8 cellular contexts compared by ENCODE assay signal in the genomic region with DNA sequence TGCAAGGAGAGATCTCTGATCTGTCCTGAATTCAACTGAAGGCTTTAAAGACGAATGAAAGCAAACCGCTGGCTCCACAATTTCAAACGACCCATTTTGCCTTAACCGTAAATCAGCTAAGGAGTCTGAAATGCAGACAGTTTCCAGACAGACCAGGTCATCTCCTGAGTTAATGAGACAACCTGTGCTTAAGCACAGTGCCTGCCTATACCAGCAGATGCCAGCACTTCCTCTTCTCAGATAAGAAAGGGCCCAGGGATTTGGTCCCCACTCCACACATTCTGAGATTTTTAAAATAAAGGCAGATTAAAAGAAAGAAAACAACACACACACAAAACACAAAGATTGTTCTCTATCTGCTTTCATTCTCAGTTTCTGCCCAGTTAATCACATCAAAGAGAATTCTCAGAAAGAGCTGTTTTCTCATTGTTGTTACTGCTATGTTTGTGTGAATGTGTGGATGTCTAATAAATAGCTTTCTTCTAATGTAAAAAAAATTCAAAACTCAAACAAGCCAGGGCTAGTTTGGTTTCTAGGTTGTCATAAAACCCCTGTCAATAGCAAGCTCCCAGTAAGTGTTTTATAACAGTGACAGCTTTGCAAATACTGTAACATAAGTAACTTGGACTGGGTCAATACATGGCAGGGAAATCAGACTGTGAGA.
DNase-seq lines count a peak whose midpoint lies in the region; FAIRE-seq and TF ChIP-seq lines count a peak whose summit lies in the region.

No MANE protein-coding gene starts in this region.

- no peaks in the 10 kb centered on the region for H3K79me2 ChIP-seq in mammary epithelial cell (ENCODE audit: insufficient read depth, low read length)

- DNase-seq in MCF 10A (ENCODE audit: unreplicated experiment) (peak; percentile 11), breast epithelium (ENCODE audit: low spot score in 2 of 2) (no peak), LHCN-M2 (ENCODE audit: low read depth) (peak; percentile 83), mammary epithelial cell (peak; percentile 32), retinal pigment epithelial cell (ENCODE audit: low read depth) (no peak), posterior vena cava (ENCODE audit: low spot score) (no peak), H54 (ENCODE audit: insufficient read length, low spot score) (no peak)
- no peak for DNase-seq in activated T-cell treated with anti-CD3 and anti-CD28 coated beads, Interleukin-2, amount 50 U/mL, for 24 hours

- WGBS in mammary epithelial cell (ENCODE audit: low coverage, missing lambda C conversion rate): 72% methylated on average over 4 of the region's 4 CpGs

- no peaks in the 10 kb centered on the region for H3K36me3 ChIP-seq in breast epithelium
- no peaks in the 10 kb centered on the region for H3K36me3 ChIP-seq in mammary epithelial cell (ENCODE audit: insufficient read depth, low read length)

- no peaks in the 10 kb centered on the region for H3K4me1 ChIP-seq in breast epithelium
- H3K4me1 ChIP-seq in mammary epithelial cell (ENCODE audit: insufficient read depth, low read length): peaks cover 2% of the 10 kb centered on the region

- H3K9me3 ChIP-seq in breast epithelium (no peaks in the 10 kb centered on the region), mammary epithelial cell (replicated peaks; ENCODE audit: insufficient read depth, low read length) (no peaks in the 10 kb centered on the region)

- no peaks in the 10 kb centered on the region for H3K4me1 Mint-ChIP-seq in MCF 10A (ENCODE audit: insufficient read depth, unreplicated experiment)
- H3K4me1 Mint-ChIP-seq in activated T-cell treated with anti-CD3 and anti-CD28 coated beads, Interleukin-2, amount 50 U/mL, for 24 hours (ENCODE audit: low read depth): peaks cover 8% of the 10 kb centered on the region

- POLR2A ChIA-PET in MCF 10A (lab: Yijun Ruan, JAX): no interaction called here

- CTCF ChIA-PET in MCF 10A (lab: Yijun Ruan, JAX): interaction anchor here (0.6 to 2.3 kb wide), 24 partner anchors 9 to 995 kb away, joined by 3 to 15 read pairs (median 4); no protein-coding TSS in a partner anchor
- CTCF ChIA-PET in mammary epithelial cell (lab: Charles Lee; ENCODE audit: low non-redundant PET): interaction anchor here (0.6 to 1.0 kb wide), 4 partner anchors 23 to 1054 kb away, joined by 3 to 8 read pairs (median 5); no protein-coding TSS in a partner anchor

- no TSS peak for BruUV-seq in MCF 10A (replicated peaks; lab: Mats Ljungman, UMichigan)
- BruUV-seq in mammary epithelial cell (replicated peaks; lab: Mats Ljungman, UMichigan): no TSS peak

- H3K27ac ChIP-seq in breast epithelium (no peak overlapping the region), mammary epithelial cell (ENCODE audit: insufficient read depth, low read depth, low read length) (no peak overlapping the region)

- intact Hi-C loops in MCF 10A (cut with micrococcal nuclease): loop anchor here (1.0 to 5.0 kb wide), 2 partner anchors 410 to 676 kb away; a partner anchor contains a TSS
- intact Hi-C loops in breast epithelium (cut with DNase I; ENCODE audit: low total_unique reads): no loop called here
- intact Hi-C loops in mammary epithelial cell (cut with micrococcal nuclease): loop anchor here (1.0 to 10.0 kb wide), 8 partner anchors 91 to 1166 kb away; a partner anchor contains a TSS
- intact Hi-C loops in posterior vena cava (cut with DNase I): no loop called here

- no peaks in the 10 kb centered on the region for H3K36me3 Mint-ChIP-seq in MCF 10A (ENCODE audit: insufficient read depth, unreplicated experiment)
- no peaks in the 10 kb centered on the region for H3K36me3 Mint-ChIP-seq in activated T-cell treated with anti-CD3 and anti-CD28 coated beads, Interleukin-2, amount 50 U/mL, for 24 hours (ENCODE audit: low read depth)

- H4K20me1 ChIP-seq in mammary epithelial cell (ENCODE audit: insufficient read depth, low read length): no peaks in the 10 kb centered on the region

- no peak overlapping the region for H3K9ac ChIP-seq in mammary epithelial cell (ENCODE audit: insufficient read depth, low read length)

- in situ Hi-C loops in mammary epithelial cell (cut with MboI; ENCODE audit: low sequenced_read_pairs in 2 of 2): loop anchor here (25.0 kb wide), 2 partner anchors 666 to 991 kb away; a partner anchor contains a TSS

- TF ChIP-seq POLR2A in breast epithelium (IDR thresholded peaks at IDR 0.05) (no peak), H54 (IDR thresholded peaks at IDR 0.05; ENCODE audit: low read depth, low read length) (no peak)

- peak; percentile 28 for TF ChIP-seq CTCF in MCF 10A (IDR thresholded peaks at IDR 0.05; ENCODE audit: unreplicated experiment)
- TF ChIP-seq CTCF in breast epithelium (IDR thresholded peaks at IDR 0.05): no peak
- peak; percentile 55 to 75 for TF ChIP-seq CTCF in mammary epithelial cell (conservative IDR thresholded peaks at IDR 0.05 in 1 of 2, IDR thresholded peaks at IDR 0.05 in 1 of 2; ENCODE audit: extremely low read depth in 1 of 2, insufficient read depth in 1 of 2, low read depth in 1 of 2, low read length in 2 of 2)
- TF ChIP-seq CTCF in retinal pigment epithelial cell (conservative IDR thresholded peaks at IDR 0.05; ENCODE audit: low read depth, low read length): peak; percentile 72

- H3K27me3 Mint-ChIP-seq in MCF 10A (ENCODE audit: insufficient read depth, unreplicated experiment): peaks cover 16% of the 10 kb centered on the region
- peaks cover 10% of the 10 kb centered on the region for H3K27me3 Mint-ChIP-seq in activated T-cell treated with anti-CD3 and anti-CD28 coated beads, Interleukin-2, amount 50 U/mL, for 24 hours

- H3K4me3 Mint-ChIP-seq in MCF 10A (ENCODE audit: unreplicated experiment): no peak overlapping the region
- no peak overlapping the region for H3K4me3 Mint-ChIP-seq in activated T-cell treated with anti-CD3 and anti-CD28 coated beads, Interleukin-2, amount 50 U/mL, for 24 hours

- dilution Hi-C loops in mammary epithelial cell (cut with HindIII; ENCODE audit: low sequenced_read_pairs): no loop called here

- H3K9me3 Mint-ChIP-seq in MCF 10A (ENCODE audit: unreplicated experiment): no peaks in the 10 kb centered on the region
- H3K9me3 Mint-ChIP-seq in activated T-cell treated with anti-CD3 and anti-CD28 coated beads, Interleukin-2, amount 50 U/mL, for 24 hours: no peaks in the 10 kb centered on the region

- FAIRE-seq in H54 (lab: Jason Lieb, UNC): no peak

- H2AFZ ChIP-seq in mammary epithelial cell (ENCODE audit: low read depth, low read length): peak overlapping the region; percentile 26

- H3K4me3 ChIP-seq in breast epithelium: no peak overlapping the region
- H3K4me3 ChIP-seq in mammary epithelial cell (replicated peaks in 1 of 3; ENCODE audit: insufficient read depth in 1 of 3, low read depth in 2 of 3, low read length in 3 of 3): no peak overlapping the region
- H3K4me3 ChIP-seq in retinal pigment epithelial cell (ENCODE audit: low read length): no peak overlapping the region

- H3K27ac Mint-ChIP-seq in MCF 10A (ENCODE audit: low read depth, unreplicated experiment): no peak overlapping the region
- no peak overlapping the region for H3K27ac Mint-ChIP-seq in activated T-cell treated with anti-CD3 and anti-CD28 coated beads, Interleukin-2, amount 50 U/mL, for 24 hours

- H3K27me3 ChIP-seq in breast epithelium (no peaks in the 10 kb centered on the region), mammary epithelial cell (ENCODE audit: insufficient read depth, low read length) (no peaks in the 10 kb centered on the region)

- H3K4me2 ChIP-seq in mammary epithelial cell (ENCODE audit: insufficient read depth, low read depth, low read length): no peak overlapping the region

Comparison
In these comparisons a context has a peak if more than half of its experiments do, and no peak if none do; other contexts are left out.
1. DNase-seq: peak in MCF 10A (single experiment), LHCN-M2 (single experiment) and mammary epithelial cell (single experiment); none in breast epithelium (0 of 2), retinal pigment epithelial cell (single experiment), posterior vena cava (single experiment), activated T-cell treated with anti-CD3 and anti-CD28 coated beads, Interleukin-2, amount 50 U/mL, for 24 hours (single experiment) and H54 (single experiment).
2. CTCF ChIP-seq: peak in MCF 10A (single experiment), mammary epithelial cell (2 of 2) and retinal pigment epithelial cell (single experiment); none in breast epithelium (0 of 3).
3. intact Hi-C loops: an anchor here in MCF 10A (1.0 to 5.0 kb wide) and mammary epithelial cell (1.0 to 10.0 kb wide); none called in breast epithelium and posterior vena cava.